8 cellular contexts compared by ENCODE assay signal in genomic region chr3:179347108-179347382, GRCh38. TPM values are rescaled to one million over a fixed set of nuclear protein-coding genes. Genes with fewer than 3 reads are reported as not detected.
DNase-seq lines count a peak whose midpoint lies in the region; ATAC-seq, FAIRE-seq and TF ChIP-seq lines count a peak whose summit lies in the region.

No MANE protein-coding gene starts in this region.

- peak overlapping the region; percentile 93 for H3K4me3 Mint-ChIP-seq in activated CD8-positive, alpha-beta memory T cell treated with anti-CD3 and anti-CD28 coated beads, Interleukin-2, amount 10 ng/mL, durations not matched to agents 7 days and 5 days
- H3K4me3 Mint-ChIP-seq in type B pancreatic cell, result peak overlapping the region; percentile 100

- H3K27me3 ChIP-seq in brain microvascular endothelial cell (replicated peaks), result no peaks in the 10 kb centered on the region
- H3K27me3 ChIP-seq in lower lobe of right lung (ENCODE audit: low read depth), result no peaks in the 10 kb centered on the region

- H3K36me3 Mint-ChIP-seq in activated CD8-positive, alpha-beta memory T cell treated with anti-CD3 and anti-CD28 coated beads, Interleukin-2, amount 10 ng/mL, durations not matched to agents 7 days and 5 days, result peaks cover 10% of the 10 kb centered on the region
- H3K36me3 Mint-ChIP-seq in type B pancreatic cell, result peaks cover 3% of the 10 kb centered on the region

- no peak for DNase-seq in activated CD8-positive, alpha-beta memory T cell treated with anti-CD3 and anti-CD28 coated beads, Interleukin-2, amount 10 ng/mL, durations not matched to agents 7 days and 5 days
- DNase-seq in activated CD8-positive, alpha-beta memory T cell treated with anti-CD3 and anti-CD28 coated beads, Interleukin-2, amount 50 U/mL, for 48 hours, result no peak
- no peak for DNase-seq in brain microvascular endothelial cell
- no peak for DNase-seq in lower lobe of right lung
- no peak for DNase-seq in type B pancreatic cell (ENCODE audit: extremely low spot score, unreplicated experiment)
- DNase-seq in frontal cortex (ENCODE audit: low spot score in 2 of 2), result no peak
- no peak for DNase-seq in putamen (ENCODE audit: low spot score)

- in situ Hi-C loops in brain microvascular endothelial cell (cut with HindIII; ENCODE audit: low pct_ligation_motif_present, low sequenced_read_pairs), result no loop called here

- H3K27ac ChIP-seq in brain microvascular endothelial cell (peak overlapping the region; percentile 58), lower lobe of right lung (peak overlapping the region; percentile 82)

- no peak for FAIRE-seq in frontal cortex (lab: Jason Lieb, UNC)

- TF ChIP-seq CTCF in brain microvascular endothelial cell (IDR thresholded peaks at IDR 0.05; ENCODE audit: low read depth, low read length, missing control alignments) (no peak), lower lobe of right lung (IDR thresholded peaks at IDR 0.05) (no peak), type B pancreatic cell (conservative IDR thresholded peaks at IDR 0.05) (no peak)

- H3K36me3 ChIP-seq in brain microvascular endothelial cell (replicated peaks) (peaks cover 7% of the 10 kb centered on the region), lower lobe of right lung (peaks cover 23% of the 10 kb centered on the region)

- CTCF ChIA-PET in activated CD8-positive, alpha-beta memory T cell treated with anti-CD3 and anti-CD28 coated beads, Interleukin-2, amount 10 ng/mL, durations not matched to agents 7 days and 5 days (lab: Charles Lee), result interaction anchor here (1.3 to 2.4 kb wide), 2 partner anchors 12 to 303 kb away, joined by 4 to 7 read pairs; no protein-coding TSS in a partner anchor

- no peaks in the 10 kb centered on the region for H3K9me3 ChIP-seq in lower lobe of right lung

- peak overlapping the region; percentile 86 for H3K4me3 ChIP-seq in brain microvascular endothelial cell (ENCODE audit: low read depth, low read length)
- peak overlapping the region; percentile 90 for H3K4me3 ChIP-seq in lower lobe of right lung

- H3K4me1 ChIP-seq in lower lobe of right lung, result peaks cover 17% of the 10 kb centered on the region

- peaks cover 20% of the 10 kb centered on the region for H3K4me1 Mint-ChIP-seq in activated CD8-positive, alpha-beta memory T cell treated with anti-CD3 and anti-CD28 coated beads, Interleukin-2, amount 10 ng/mL, durations not matched to agents 7 days and 5 days
- peaks cover 8% of the 10 kb centered on the region for H3K4me1 Mint-ChIP-seq in type B pancreatic cell (ENCODE audit: unreplicated experiment)

- H3K27ac Mint-ChIP-seq in activated CD8-positive, alpha-beta memory T cell treated with anti-CD3 and anti-CD28 coated beads, Interleukin-2, amount 10 ng/mL, durations not matched to agents 7 days and 5 days, result peak overlapping the region; percentile 90
- peak overlapping the region; percentile 99 for H3K27ac Mint-ChIP-seq in type B pancreatic cell

- no peak for ATAC-seq in activated CD8-positive, alpha-beta memory T cell treated with anti-CD3 and anti-CD28 coated beads, Interleukin-2, amount 10 ng/mL, durations not matched to agents 7 days and 5 days
- ATAC-seq in lower lobe of right lung, result peak in 1 of 2 donors; percentile 1
- no peak for ATAC-seq in HG03439 (IDR thresholded peaks at IDR 0.05; ENCODE audit: unreplicated experiment)

- no peaks in the 10 kb centered on the region for H3K9me3 Mint-ChIP-seq in activated CD8-positive, alpha-beta memory T cell treated with anti-CD3 and anti-CD28 coated beads, Interleukin-2, amount 10 ng/mL, durations not matched to agents 7 days and 5 days (ENCODE audit: low read depth)
- no peaks in the 10 kb centered on the region for H3K9me3 Mint-ChIP-seq in type B pancreatic cell

- H3K27me3 Mint-ChIP-seq in activated CD8-positive, alpha-beta memory T cell treated with anti-CD3 and anti-CD28 coated beads, Interleukin-2, amount 10 ng/mL, durations not matched to agents 7 days and 5 days, result no peaks in the 10 kb centered on the region
- no peaks in the 10 kb centered on the region for H3K27me3 Mint-ChIP-seq in type B pancreatic cell

- intact Hi-C loops in lower lobe of right lung (cut with DNase I), result no loop called here

RNA-seq across cellular contexts. Expression of gene MFN1, which starts 0.5 kb away (rescaled TPM):
- total RNA-seq in activated CD8-positive, alpha-beta memory T cell treated with anti-CD3 and anti-CD28 coated beads, Interleukin-2, amount 10 ng/mL, durations not matched to agents 7 days and 5 days, result 10 to 100 TPM; 27.2 to 28.5 TPM
- total RNA-seq in lower lobe of right lung (45.9 TPM), type B pancreatic cell (ENCODE audit: low replicate concordance) (42.3 and 53.3 TPM in 2 replicates), frontal cortex (109 TPM)

RNA-seq across cellular contexts. Expression of gene ZNF639, which starts 24.2 kb away (rescaled TPM):
- 10 to 100 TPM; 30.1 to 32.2 TPM for total RNA-seq in activated CD8-positive, alpha-beta memory T cell treated with anti-CD3 and anti-CD28 coated beads, Interleukin-2, amount 10 ng/mL, durations not matched to agents 7 days and 5 days
- 26.2 TPM for total RNA-seq in lower lobe of right lung
- 24.9 and 33.2 TPM in 2 replicates for total RNA-seq in type B pancreatic cell (ENCODE audit: low replicate concordance)
- 119 TPM for total RNA-seq in frontal cortex
